Comparison of ENCODE assay signal across 2 cellular contexts in the genomic region with DNA sequence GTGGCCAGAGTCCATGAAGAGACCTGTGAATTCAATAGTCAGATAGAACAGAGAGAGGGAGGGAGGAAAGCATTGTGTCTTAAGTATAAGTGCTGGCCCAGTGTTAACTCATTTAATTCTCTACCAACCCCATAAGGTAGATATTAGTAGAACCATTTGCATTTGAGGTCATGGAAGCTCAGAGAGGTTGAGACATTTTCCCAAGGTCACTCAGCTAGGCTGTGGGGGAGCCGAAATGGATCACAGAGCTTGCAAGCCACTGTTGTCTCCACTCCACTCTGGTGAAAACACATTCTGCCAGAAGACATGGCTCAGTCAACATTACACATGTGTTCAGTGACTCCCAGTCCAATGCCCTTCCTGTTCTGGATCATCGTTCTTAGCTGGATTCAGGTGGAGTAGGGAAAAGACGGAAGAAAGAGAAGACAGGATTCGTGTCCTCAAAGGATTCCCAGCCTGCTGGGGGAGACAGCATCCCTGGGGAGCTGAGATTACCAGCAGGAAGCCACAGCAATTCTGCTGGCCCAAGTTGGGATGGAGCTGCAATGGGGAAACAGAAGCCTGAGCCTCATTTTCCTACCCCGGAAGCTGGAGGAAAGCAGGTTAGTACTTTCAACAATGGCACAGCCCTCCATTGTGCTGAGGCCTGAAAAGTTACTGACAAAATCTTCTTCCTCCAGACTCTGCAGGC.
TF ChIP-seq lines count a peak whose summit lies in the region.

No MANE protein-coding gene starts in this region.

TF ChIP-seq in HepG2, 621 proteins besides CTCF, POLR2A, EP300 and RAD21:
- TF ChIP-seq SIX1 (CRISPR knock-in tag; IDR thresholded peaks at IDR 0.05; ENCODE audit: borderline replicate concordance) (no peak), ZNF720 (CRISPR knock-in tag; IDR thresholded peaks at IDR 0.05) (no peak), NR2F1 (CRISPR knock-in tag; IDR thresholded peaks at IDR 0.05) (no peak), ZNF768 (CRISPR knock-in tag; IDR thresholded peaks at IDR 0.05) (peak; percentile 68; the same call in 1 of the 2 replicates), ZMYM3 (CRISPR knock-in tag; IDR thresholded peaks at IDR 0.05) (0 out of 2 replicates have a peak, but pooled peaks have one; percentile 19), ZNF350 (CRISPR knock-in tag; IDR thresholded peaks at IDR 0.05; ENCODE audit: borderline replicate concordance, low read depth) (no peak)
- TF ChIP-seq, protein P1, sequence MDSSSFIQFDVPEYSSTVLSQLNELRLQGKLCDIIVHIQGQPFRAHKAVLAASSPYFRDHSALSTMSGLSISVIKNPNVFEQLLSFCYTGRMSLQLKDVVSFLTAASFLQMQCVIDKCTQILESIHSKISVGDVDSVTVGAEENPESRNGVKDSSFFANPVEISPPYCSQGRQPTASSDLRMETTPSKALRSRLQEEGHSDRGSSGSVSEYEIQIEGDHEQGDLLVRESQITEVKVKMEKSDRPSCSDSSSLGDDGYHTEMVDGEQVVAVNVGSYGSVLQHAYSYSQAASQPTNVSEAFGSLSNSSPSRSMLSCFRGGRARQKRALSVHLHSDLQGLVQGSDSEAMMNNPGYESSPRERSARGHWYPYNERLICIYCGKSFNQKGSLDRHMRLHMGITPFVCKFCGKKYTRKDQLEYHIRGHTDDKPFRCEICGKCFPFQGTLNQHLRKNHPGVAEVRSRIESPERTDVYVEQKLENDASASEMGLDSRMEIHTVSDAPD (CRISPR knock-in tag; IDR thresholded peaks at IDR 0.05), result no peak

TF ChIP-seq in WTC11, 78 proteins besides CTCF, POLR2A, EP300 and RAD21:
- TF ChIP-seq, protein P2, sequence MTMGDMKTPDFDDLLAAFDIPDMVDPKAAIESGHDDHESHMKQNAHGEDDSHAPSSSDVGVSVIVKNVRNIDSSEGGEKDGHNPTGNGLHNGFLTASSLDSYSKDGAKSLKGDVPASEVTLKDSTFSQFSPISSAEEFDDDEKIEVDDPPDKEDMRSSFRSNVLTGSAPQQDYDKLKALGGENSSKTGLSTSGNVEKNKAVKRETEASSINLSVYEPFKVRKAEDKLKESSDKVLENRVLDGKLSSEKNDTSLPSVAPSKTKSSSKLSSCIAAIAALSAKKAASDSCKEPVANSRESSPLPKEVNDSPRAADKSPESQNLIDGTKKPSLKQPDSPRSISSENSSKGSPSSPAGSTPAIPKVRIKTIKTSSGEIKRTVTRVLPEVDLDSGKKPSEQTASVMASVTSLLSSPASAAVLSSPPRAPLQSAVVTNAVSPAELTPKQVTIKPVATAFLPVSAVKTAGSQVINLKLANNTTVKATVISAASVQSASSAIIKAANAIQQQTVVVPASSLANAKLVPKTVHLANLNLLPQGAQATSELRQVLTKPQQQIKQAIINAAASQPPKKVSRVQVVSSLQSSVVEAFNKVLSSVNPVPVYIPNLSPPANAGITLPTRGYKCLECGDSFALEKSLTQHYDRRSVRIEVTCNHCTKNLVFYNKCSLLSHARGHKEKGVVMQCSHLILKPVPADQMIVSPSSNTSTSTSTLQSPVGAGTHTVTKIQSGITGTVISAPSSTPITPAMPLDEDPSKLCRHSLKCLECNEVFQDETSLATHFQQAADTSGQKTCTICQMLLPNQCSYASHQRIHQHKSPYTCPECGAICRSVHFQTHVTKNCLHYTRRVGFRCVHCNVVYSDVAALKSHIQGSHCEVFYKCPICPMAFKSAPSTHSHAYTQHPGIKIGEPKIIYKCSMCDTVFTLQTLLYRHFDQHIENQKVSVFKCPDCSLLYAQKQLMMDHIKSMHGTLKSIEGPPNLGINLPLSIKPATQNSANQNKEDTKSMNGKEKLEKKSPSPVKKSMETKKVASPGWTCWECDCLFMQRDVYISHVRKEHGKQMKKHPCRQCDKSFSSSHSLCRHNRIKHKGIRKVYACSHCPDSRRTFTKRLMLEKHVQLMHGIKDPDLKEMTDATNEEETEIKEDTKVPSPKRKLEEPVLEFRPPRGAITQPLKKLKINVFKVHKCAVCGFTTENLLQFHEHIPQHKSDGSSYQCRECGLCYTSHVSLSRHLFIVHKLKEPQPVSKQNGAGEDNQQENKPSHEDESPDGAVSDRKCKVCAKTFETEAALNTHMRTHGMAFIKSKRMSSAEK (CRISPR knock-in tag; IDR thresholded peaks at IDR 0.05; ENCODE audit: borderline replicate concordance), result no peak
- TF ChIP-seq ZNF423 (CRISPR knock-in tag; IDR thresholded peaks at IDR 0.05) (peak; percentile 29; the same call in 1 of the 2 replicates), NR2C2 (CRISPR knock-in tag; IDR thresholded peaks at IDR 0.05) (no peak), SP1 (CRISPR knock-in tag; conservative IDR thresholded peaks at IDR 0.05) (no peak), ESRRA (CRISPR knock-in tag; IDR thresholded peaks at IDR 0.05; ENCODE audit: borderline replicate concordance) (no peak), OVOL2 (CRISPR knock-in tag; IDR thresholded peaks at IDR 0.05; ENCODE audit: borderline replicate concordance) (no peak)
- TF ChIP-seq, protein P3, sequence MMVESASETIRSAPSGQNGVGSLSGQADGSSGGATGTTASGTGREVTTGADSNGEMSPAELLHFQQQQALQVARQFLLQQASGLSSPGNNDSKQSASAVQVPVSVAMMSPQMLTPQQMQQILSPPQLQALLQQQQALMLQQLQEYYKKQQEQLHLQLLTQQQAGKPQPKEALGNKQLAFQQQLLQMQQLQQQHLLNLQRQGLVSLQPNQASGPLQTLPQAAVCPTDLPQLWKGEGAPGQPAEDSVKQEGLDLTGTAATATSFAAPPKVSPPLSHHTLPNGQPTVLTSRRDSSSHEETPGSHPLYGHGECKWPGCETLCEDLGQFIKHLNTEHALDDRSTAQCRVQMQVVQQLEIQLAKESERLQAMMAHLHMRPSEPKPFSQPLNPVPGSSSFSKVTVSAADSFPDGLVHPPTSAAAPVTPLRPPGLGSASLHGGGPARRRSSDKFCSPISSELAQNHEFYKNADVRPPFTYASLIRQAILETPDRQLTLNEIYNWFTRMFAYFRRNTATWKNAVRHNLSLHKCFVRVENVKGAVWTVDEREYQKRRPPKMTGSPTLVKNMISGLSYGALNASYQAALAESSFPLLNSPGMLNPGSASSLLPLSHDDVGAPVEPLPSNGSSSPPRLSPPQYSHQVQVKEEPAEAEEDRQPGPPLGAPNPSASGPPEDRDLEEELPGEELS (CRISPR knock-in tag; IDR thresholded peaks at IDR 0.05), result no peak
- TF ChIP-seq, protein P4, sequence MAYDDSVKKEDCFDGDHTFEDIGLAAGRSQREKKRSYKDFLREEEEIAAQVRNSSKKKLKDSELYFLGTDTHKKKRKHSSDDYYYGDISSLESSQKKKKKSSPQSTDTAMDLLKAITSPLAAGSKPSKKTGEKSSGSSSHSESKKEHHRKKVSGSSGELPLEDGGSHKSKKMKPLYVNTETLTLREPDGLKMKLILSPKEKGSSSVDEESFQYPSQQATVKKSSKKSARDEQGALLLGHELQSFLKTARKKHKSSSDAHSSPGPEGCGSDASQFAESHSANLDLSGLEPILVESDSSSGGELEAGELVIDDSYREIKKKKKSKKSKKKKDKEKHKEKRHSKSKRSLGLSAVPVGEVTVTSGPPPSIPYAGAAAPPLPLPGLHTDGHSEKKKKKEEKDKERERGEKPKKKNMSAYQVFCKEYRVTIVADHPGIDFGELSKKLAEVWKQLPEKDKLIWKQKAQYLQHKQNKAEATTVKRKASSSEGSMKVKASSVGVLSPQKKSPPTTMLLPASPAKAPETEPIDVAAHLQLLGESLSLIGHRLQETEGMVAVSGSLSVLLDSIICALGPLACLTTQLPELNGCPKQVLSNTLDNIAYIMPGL (CRISPR knock-in tag; IDR thresholded peaks at IDR 0.05), result no peak
- TF ChIP-seq, protein P5, sequence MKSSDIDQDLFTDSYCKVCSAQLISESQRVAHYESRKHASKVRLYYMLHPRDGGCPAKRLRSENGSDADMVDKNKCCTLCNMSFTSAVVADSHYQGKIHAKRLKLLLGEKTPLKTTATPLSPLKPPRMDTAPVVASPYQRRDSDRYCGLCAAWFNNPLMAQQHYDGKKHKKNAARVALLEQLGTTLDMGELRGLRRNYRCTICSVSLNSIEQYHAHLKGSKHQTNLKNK (CRISPR knock-in tag; IDR thresholded peaks at IDR 0.05), result no peak
